In genomic region chr7:41385996-41386395, GRCh38 we compare ENCODE assay signal across 1 cellular context.
TF ChIP-seq lines count a peak whose summit lies in the region.

No MANE protein-coding gene starts in this region.

TF ChIP-seq in WTC11, 78 proteins besides CTCF, POLR2A, EP300 and RAD21 (continued from another document):
- TF ChIP-seq STAT6 (CRISPR knock-in tag; conservative IDR thresholded peaks at IDR 0.05; ENCODE audit: low read depth), result no peak
- TF ChIP-seq TCF7 (CRISPR knock-in tag; IDR thresholded peaks at IDR 0.05; ENCODE audit: low read depth), result no peak
